In genomic region chr6:3278691-3279090, GRCh38 we compare ENCODE assay signal across 14 cellular contexts. TPM values are rescaled to one million over a fixed set of nuclear protein-coding genes. Genes with fewer than 3 reads are reported as not detected.
DNase-seq lines count a peak whose midpoint lies in the region; ATAC-seq and TF ChIP-seq lines count a peak whose summit lies in the region.
"Had no signal": no experiment of that assay in that cellular context is flagged by ENCODE, and none has a peak within 500 bp of the region (broad histone marks: within the 10 kb centered on the region; RNA-seq: fewer than 3 reads in every experiment).

No MANE protein-coding gene starts in this region.

- 87% methylated on average over 4 of the region's 4 CpGs for WGBS in suprapubic skin

- H3K79me2 ChIP-seq in osteoblast (ENCODE audit: insufficient read depth, low read length) = no peaks in the 10 kb centered on the region

- H2AFZ ChIP-seq in osteoblast (ENCODE audit: low read length) = no peak overlapping the region
- H2AFZ ChIP-seq: GM23248 had no signal

- no peak for TF ChIP-seq EP300 in suprapubic skin (IDR thresholded peaks at IDR 0.05)

- H3K27ac Mint-ChIP-seq in WTC11 = peak overlapping the region; percentile 30
- H3K27ac Mint-ChIP-seq in effector memory CD8-positive, alpha-beta T cell = no peak overlapping the region

- no peak overlapping the region for H3K4me3 Mint-ChIP-seq in WTC11
- H3K4me3 Mint-ChIP-seq in effector memory CD8-positive, alpha-beta T cell = no peak overlapping the region
- H3K4me3 Mint-ChIP-seq: CD4-positive, alpha-beta T cell had no signal

- no peak overlapping the region for H3K27ac ChIP-seq in osteoblast (ENCODE audit: low read depth, low read length)
- H3K27ac ChIP-seq in suprapubic skin = no peak overlapping the region
- H3K27ac ChIP-seq: GM23248 had no signal

- TF ChIP-seq CTCF in WTC11 (IDR thresholded peaks at IDR 0.05) (no peak), osteoblast (IDR thresholded peaks at IDR 0.05; ENCODE audit: extremely low read depth, low read depth, low read length) (no peak), suprapubic skin (IDR thresholded peaks at IDR 0.05) (no peak), BE2C (IDR thresholded peaks at IDR 0.05; ENCODE audit: low read depth, low read length) (no peak)

- H3K27me3 Mint-ChIP-seq in WTC11 (ENCODE audit: low read depth) = no peaks in the 10 kb centered on the region
- H3K27me3 Mint-ChIP-seq in effector memory CD8-positive, alpha-beta T cell = no peaks in the 10 kb centered on the region
- H3K27me3 Mint-ChIP-seq: CD4-positive, alpha-beta T cell had no signal

- H3K27me3 ChIP-seq in osteoblast (ENCODE audit: insufficient read depth, low read length) = no peaks in the 10 kb centered on the region
- no peaks in the 10 kb centered on the region for H3K27me3 ChIP-seq in suprapubic skin
- H3K27me3 ChIP-seq in BE2C = no peaks in the 10 kb centered on the region

- TF ChIP-seq POLR2A in suprapubic skin (IDR thresholded peaks at IDR 0.05) = no peak

- DNase-seq in activated effector memory CD4-positive, alpha-beta T cell treated with anti-CD3 and anti-CD28 coated beads, Interleukin-2, amount 50 U/mL, for 16 hours = peak; percentile 53
- DNase-seq in activated effector memory CD4-positive, alpha-beta T cell treated with Interleukin-2 at 50 U/mL for 16 hours = no peak
- DNase-seq in WTC11 (ENCODE audit: low spot score) = no peak
- peak; percentile 44 for DNase-seq in osteoblast (ENCODE audit: insufficient read length, low spot score, missing footprints)
- peak; percentile 37 to 40 for DNase-seq in suprapubic skin (ENCODE audit: low spot score in 2 of 2)
- DNase-seq in effector memory CD8-positive, alpha-beta T cell = no peak
- DNase-seq in BE2C = no peak
- DNase-seq: 8988T, AML-193, Calu3, DMS 273 treated with DMSO at 0.1 percent for 48 hours, GM23248 had no signal

- H3K4me1 ChIP-seq in osteoblast (ENCODE audit: insufficient read depth, low read length) (peaks cover 20% of the 10 kb centered on the region), suprapubic skin (peaks cover 8% of the 10 kb centered on the region), BE2C (peaks cover 6% of the 10 kb centered on the region; the same call in 1 of the 2 replicates)

- ATAC-seq in WTC11 (no peak), HG02884 (IDR thresholded peaks at IDR 0.05; ENCODE audit: unreplicated experiment) (no peak)
- ATAC-seq in effector memory CD8-positive, alpha-beta T cell (replicated peaks) = no peak

- peaks cover 23% of the 10 kb centered on the region for H3K36me3 Mint-ChIP-seq in WTC11
- H3K36me3 Mint-ChIP-seq in effector memory CD8-positive, alpha-beta T cell (ENCODE audit: insufficient read depth) = peaks cover 8% of the 10 kb centered on the region

- no peak overlapping the region for H3K4me2 ChIP-seq in osteoblast (ENCODE audit: insufficient read depth, low read length)

- H3K9me3 ChIP-seq in osteoblast (ENCODE audit: low read depth, low read length) = no peaks in the 10 kb centered on the region
- no peaks in the 10 kb centered on the region for H3K9me3 ChIP-seq in suprapubic skin
- H3K9me3 ChIP-seq in BE2C = no peaks in the 10 kb centered on the region

- H3K4me3 ChIP-seq in osteoblast (ENCODE audit: insufficient read depth, low read length) (no peak overlapping the region), suprapubic skin (no peak overlapping the region), BE2C (ENCODE audit: low read depth, low read length) (no peak overlapping the region)
- H3K4me3 ChIP-seq: GM23248 had no signal

- no peaks in the 10 kb centered on the region for H4K20me1 ChIP-seq in osteoblast (ENCODE audit: insufficient read depth, low read length)

- H3K9me3 Mint-ChIP-seq in WTC11 = no peaks in the 10 kb centered on the region
- H3K9me3 Mint-ChIP-seq in effector memory CD8-positive, alpha-beta T cell = no peaks in the 10 kb centered on the region
- H3K9me3 Mint-ChIP-seq: CD4-positive, alpha-beta T cell had no signal

- H3K36me3 ChIP-seq in osteoblast (ENCODE audit: insufficient read depth, low read length) (peaks cover 4% of the 10 kb centered on the region), suprapubic skin (peaks cover 22% of the 10 kb centered on the region), BE2C (peaks cover 3% of the 10 kb centered on the region)

- POLR2A ChIA-PET in WTC11 (lab: Charles Lee) = no interaction called here

- CTCF ChIA-PET in WTC11 (lab: Charles Lee) = interaction anchor here (0.6 kb wide), 1 partner anchor 84 kb away, joined by 3 read pairs; no protein-coding TSS in a partner anchor

- H3K4me1 Mint-ChIP-seq in WTC11 = peaks cover 25% of the 10 kb centered on the region
- peaks cover 7 to 15% of the 10 kb centered on the region in 2 donors for H3K4me1 Mint-ChIP-seq in effector memory CD8-positive, alpha-beta T cell (ENCODE audit: low read depth in 2 of 2)

TF ChIP-seq in WTC11, 78 proteins besides CTCF, POLR2A, EP300 and RAD21:
- no peak for TF ChIP-seq OVOL2 (CRISPR knock-in tag; IDR thresholded peaks at IDR 0.05; ENCODE audit: borderline replicate concordance)
- no peak for TF ChIP-seq NR1H2 (CRISPR knock-in tag; IDR thresholded peaks at IDR 0.05)
- TF ChIP-seq GRHL2 (CRISPR knock-in tag; IDR thresholded peaks at IDR 0.05; ENCODE audit: insufficient replicate concordance, severe bottlenecking) = no peak
- no peak for TF ChIP-seq IRF1 (CRISPR knock-in tag; IDR thresholded peaks at IDR 0.05)
- TF ChIP-seq ATF3 (CRISPR knock-in tag; conservative IDR thresholded peaks at IDR 0.05) = no peak
- TF ChIP-seq NR2C2 (CRISPR knock-in tag; IDR thresholded peaks at IDR 0.05) = no peak
- no peak for TF ChIP-seq HMGA2 (CRISPR knock-in tag; IDR thresholded peaks at IDR 0.05)
- TF ChIP-seq ZNF219 (CRISPR knock-in tag; IDR thresholded peaks at IDR 0.05; ENCODE audit: borderline replicate concordance) = no peak

RNA-seq across cellular contexts. Expression of gene PSMG4, which starts 19.9 kb away (rescaled TPM):
- 30.2 to 38.2 TPM (median 32.5 TPM) in 3 replicates for total RNA-seq in WTC11 (2021)
- total RNA-seq in osteoblast = 19.4 and 24.6 TPM in 2 replicates
- total RNA-seq in suprapubic skin = 10 to 100 TPM; 11.4 to 32.6 (median 21.1) TPM
- polyA plus RNA-seq in BE2C (2012; ENCODE audit: insufficient read depth, insufficient read length, low read depth) = 54.8 TPM

RNA-seq across cellular contexts. Expression of gene TUBB2B, which starts 51.2 kb away (rescaled TPM):
- total RNA-seq in WTC11 (2021) = 591 to 627 TPM (median 616 TPM) in 3 replicates
- 5.6 and 9.0 TPM in 2 replicates for total RNA-seq in osteoblast
- 10 to 100 TPM in 3 of 4 donors, 1 to 10 TPM in 1; 9.2 to 19.3 (median 13.2) TPM for total RNA-seq in suprapubic skin
- polyA plus RNA-seq in BE2C (2012; ENCODE audit: insufficient read depth, insufficient read length, low read depth) = 301 TPM
- total RNA-seq: CD4-positive, alpha-beta T cell had no signal

Comparison
In these comparisons a context has a peak if more than half of its experiments do, and no peak if none do; other contexts are left out.
1. DNase-seq: peak in activated effector memory CD4-positive, alpha-beta T cell treated with anti-CD3 and anti-CD28 coated beads, Interleukin-2, amount 50 U/mL, for 16 hours (single experiment), osteoblast (single experiment) and suprapubic skin (2 of 2); none in activated effector memory CD4-positive, alpha-beta T cell treated with Interleukin-2 at 50 U/mL for 16 hours (single experiment), WTC11 (single experiment), effector memory CD8-positive, alpha-beta T cell (0 of 3) and BE2C (single experiment).
2. RNA of gene TUBB2B, which starts 51.2 kb away (total RNA-seq): 591 to 627 TPM in WTC11; 9.2 to 19.3 TPM in suprapubic skin and 5.6 to 9.0 TPM in osteoblast; every median in the first group is over 10 times any median in the second.